8 cellular contexts compared by ENCODE assay signal in the genomic region with DNA sequence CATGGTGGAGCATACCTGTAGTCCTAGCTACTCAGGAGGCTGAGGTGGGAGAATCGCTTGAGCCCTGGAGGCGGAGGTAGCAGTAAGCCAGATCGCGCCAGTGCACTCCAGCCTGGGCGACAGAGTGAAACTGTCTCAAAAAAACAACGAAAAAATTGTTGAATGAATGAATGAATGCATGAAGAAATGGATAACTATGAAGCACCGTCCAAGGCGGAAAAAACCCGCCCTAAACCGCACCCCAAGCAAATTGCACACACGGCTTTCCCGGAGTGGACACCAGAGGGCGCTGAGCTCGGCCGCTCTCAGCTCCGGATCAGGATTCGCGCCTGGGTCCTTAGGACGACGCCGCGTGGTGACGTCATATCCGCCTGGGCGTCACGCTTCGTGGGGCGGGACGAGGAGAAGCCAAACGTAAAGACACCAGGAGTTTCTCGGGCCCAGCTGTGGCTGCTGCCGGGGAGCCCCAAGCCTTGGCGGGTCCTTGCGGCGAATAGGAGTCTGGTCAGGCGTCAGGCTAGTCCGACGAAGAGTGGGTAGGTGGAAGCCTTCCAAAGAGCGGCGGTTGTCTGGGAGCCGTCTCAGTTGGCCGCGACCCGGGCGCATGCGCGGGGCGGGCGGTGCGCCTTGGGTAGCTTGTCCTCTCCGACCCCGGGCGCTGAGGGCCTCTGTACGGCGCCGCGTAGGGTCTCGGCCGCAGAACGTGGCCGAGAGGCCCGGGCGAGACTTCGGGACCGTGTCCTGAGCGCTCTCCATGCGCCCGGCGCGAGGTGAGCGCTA. TPM values are rescaled to one million over a fixed set of nuclear protein-coding genes. Genes with fewer than 3 reads are reported as not detected.
DNase-seq lines count a peak whose midpoint lies in the region; ATAC-seq and TF ChIP-seq lines count a peak whose summit lies in the region.

A gene (plus strand): TSS at position 639 of the 780 bp plus-strand sequence. CDS start 11,094 bp downstream, outside the sequence.
A gene (plus strand): TSS at position 364 of the 780 bp plus-strand sequence. CDS start 4,085 bp downstream, outside the sequence.

- H3K4me3 ChIP-seq in breast epithelium, result peak within 1 kb of the TSS; percentile 79 to 85 (median 83)
- peak within 1 kb of the TSS; percentile 100 for H3K4me3 ChIP-seq in iPS-18a (ENCODE audit: low read length)
- peak within 1 kb of the TSS; percentile 92 to 94 (median 92) for H3K4me3 ChIP-seq in skeletal muscle tissue (ENCODE audit: low read length in 3 of 3)

- H3K4me1 ChIP-seq in breast epithelium (peaks cover 7 to 19% of the 10 kb centered on the region in 2 donors), iPS-18a (ENCODE audit: control insufficient read depth, low read depth, low read length) (peaks cover 3% of the 10 kb centered on the region), skeletal muscle tissue (ENCODE audit: control insufficient read depth in 3 of 3, insufficient read depth in 3 of 3, low read length in 3 of 3) (peaks cover 20 to 30% (median 25%) of the 10 kb centered on the region in 3 donors)

- ATAC-seq in GM18870 (IDR thresholded peaks at IDR 0.05; ENCODE audit: unreplicated experiment), result peak; percentile 85
- peak; percentile 93 for ATAC-seq in HG03135 (IDR thresholded peaks at IDR 0.05; ENCODE audit: unreplicated experiment)

- H3K9me3 ChIP-seq in breast epithelium, result no peaks in the 10 kb centered on the region
- no peaks in the 10 kb centered on the region for H3K9me3 ChIP-seq in iPS-18a (ENCODE audit: control insufficient read depth, low read depth, low read length)
- H3K9me3 ChIP-seq in skeletal muscle tissue (ENCODE audit: control insufficient read depth in 3 of 3, low read length in 3 of 3), result no peaks in the 10 kb centered on the region

- H3K27ac ChIP-seq in VCaP (peak within 1 kb of the TSS; percentile 97), breast epithelium (peak within 1 kb of the TSS; percentile 99), iPS-18a (ENCODE audit: low read length) (peak within 1 kb of the TSS; percentile 97), skeletal muscle tissue (ENCODE audit: low read depth, low read length) (peak within 1 kb of the TSS; percentile 98)

- no peaks in the 10 kb centered on the region for H3K27me3 ChIP-seq in breast epithelium
- H3K27me3 ChIP-seq in iPS-18a (ENCODE audit: control insufficient read depth, insufficient read depth, low read length), result no peaks in the 10 kb centered on the region
- peaks cover 0 to 3% (median 0%) of the 10 kb centered on the region in 3 donors for H3K27me3 ChIP-seq in skeletal muscle tissue (ENCODE audit: control insufficient read depth in 3 of 3, insufficient read depth in 3 of 3, low read length in 3 of 3)

- peak; percentile 99 for TF ChIP-seq CTCF in VCaP (conservative IDR thresholded peaks at IDR 0.05)
- peak; percentile 92 to 97 (median 96) for TF ChIP-seq CTCF in breast epithelium (IDR thresholded peaks at IDR 0.05)

- H3K36me3 ChIP-seq in breast epithelium (no peaks in the 10 kb centered on the region), iPS-18a (ENCODE audit: control insufficient read depth, low read depth, low read length) (peaks cover 12% of the 10 kb centered on the region), skeletal muscle tissue (ENCODE audit: control insufficient read depth in 3 of 3, insufficient read depth in 3 of 3, low read length in 3 of 3) (peaks cover 3 to 6% (median 5%) of the 10 kb centered on the region in 3 donors)

- DNase-seq in AG08395 (ENCODE audit: low spot score) (peak; percentile 98), NCI-H2196 (lab: John Stamatoyannopoulos, UW; ENCODE audit: unreplicated experiment) (peak; percentile 88), breast epithelium (ENCODE audit: low spot score in 2 of 2) (peak; percentile 97 to 99)

- peak within 1 kb of the TSS; percentile 99 for H3K9ac ChIP-seq in iPS-18a (ENCODE audit: low read length)
- H3K9ac ChIP-seq in skeletal muscle tissue (ENCODE audit: low read depth in 1 of 3, low read length in 3 of 3), result peak within 1 kb of the TSS; percentile 91 to 100 (median 99)

- peak; percentile 41 for TF ChIP-seq POLR2A in breast epithelium (IDR thresholded peaks at IDR 0.05)

- intact Hi-C loops in breast epithelium (cut with DNase I; ENCODE audit: low total_unique reads), result no loop called here

RNA-seq across cellular contexts. Expression of the first gene that starts in this region (rescaled TPM):
- total RNA-seq in breast epithelium (10 to 100 TPM; 10.6 to 19.6 (median 11.1) TPM), skeletal muscle tissue (5.7 TPM)

RNA-seq across cellular contexts. Expression of the second gene that starts in this region (rescaled TPM):
- total RNA-seq in breast epithelium (10 to 100 TPM in 2 of 3 donors, 1 to 10 TPM in 1; 6.2 to 11.0 (median 10.8) TPM), skeletal muscle tissue (20.4 TPM)

Comparison
In these comparisons a context has a peak if more than half of its experiments do, and no peak if none do; other contexts are left out.
1. Peak in every context shown above with its lines: DNase-seq, ATAC-seq, H3K4me3 ChIP-seq and H3K27ac ChIP-seq.